Comparison of ENCODE assay signal across 2 cellular contexts in genomic region chr3:32015638-32016037, GRCh38. TPM values are rescaled to one million over a fixed set of nuclear protein-coding genes. Genes with fewer than 3 reads are reported as not detected.
"Had no signal": no experiment of that assay in that cellular context is flagged by ENCODE, and none has a peak within 500 bp of the region (broad histone marks: within the 10 kb centered on the region; RNA-seq: fewer than 3 reads in every experiment).

No MANE protein-coding gene starts in this region.

RNA-seq across cellular contexts. Expression of gene ZNF860, which starts 34.1 kb away (rescaled TPM):
- total RNA-seq: activated naive CD8-positive, alpha-beta T cell treated with anti-CD3 and anti-CD28 coated beads, Interleukin-2, amount 10 ng/mL, durations not matched to agents 7 days and 5 days; cardiac muscle cell had no signal
- polyA plus RNA-seq: cardiac muscle cell had no signal
